ENCODE assay signal across 18 cellular contexts in the genomic region with DNA sequence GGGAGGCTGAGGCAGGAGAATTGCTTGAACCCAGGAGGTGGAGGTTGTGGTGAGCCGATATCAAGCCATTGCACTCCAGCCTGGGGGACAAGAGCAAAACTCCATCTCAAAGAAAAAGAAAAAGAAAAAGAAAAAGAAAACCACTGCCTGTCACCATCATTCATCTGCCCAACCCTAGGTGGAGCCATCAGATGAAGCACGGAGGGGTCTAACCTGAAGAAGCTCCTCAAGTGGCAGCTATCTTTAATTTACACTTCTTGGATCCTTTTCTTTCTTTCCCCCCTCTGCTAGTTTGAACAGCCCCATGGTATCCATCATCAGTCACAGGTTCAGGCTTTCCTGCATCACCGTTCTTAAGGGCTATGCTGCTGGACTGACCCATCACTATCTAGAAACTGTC. TPM values are rescaled to one million over a fixed set of nuclear protein-coding genes. Genes with fewer than 3 reads are reported as not detected.
DNase-seq lines count a peak whose midpoint lies in the region; ATAC-seq and TF ChIP-seq lines count a peak whose summit lies in the region.
"Had no signal": no experiment of that assay in that cellular context is flagged by ENCODE, and none has a peak within 500 bp of the region (broad histone marks: within the 10 kb centered on the region; RNA-seq: fewer than 3 reads in every experiment).

No MANE protein-coding gene starts in this region.

- H3K36me3 ChIP-seq in Karpas-422 (ENCODE audit: insufficient read depth, low read length), result no peaks in the 10 kb centered on the region
- no peaks in the 10 kb centered on the region for H3K36me3 ChIP-seq in trophoblast cell (ENCODE audit: control insufficient read depth in 1 of 2, insufficient read depth in 2 of 2, low read length in 2 of 2)
- H3K36me3 ChIP-seq: SJSA1 had no signal

- peak overlapping the region; percentile 93 for H2BK120ac ChIP-seq in trophoblast cell (ENCODE audit: insufficient read depth, low read length, poor library complexity)

- peak overlapping the region; percentile 92 for H4K91ac ChIP-seq in trophoblast cell (ENCODE audit: low read depth, low read length)

- intact Hi-C loops in activated CD4-positive, alpha-beta T cell treated with anti-CD3 and anti-CD28 coated beads for 36 hours (cut with DNase I, micrococcal nuclease), result loop anchor here in 1 of 2 experiments (5.0 kb wide), 1 partner anchor 60 kb away; no protein-coding TSS in a partner anchor

- H3K27me3 Mint-ChIP-seq in activated CD4-positive, alpha-beta T cell treated with anti-CD3 and anti-CD28 coated beads for 36 hours, result peaks cover 3% of the 10 kb centered on the region

- H4K8ac ChIP-seq in trophoblast cell (ENCODE audit: low read depth, low read length), result peak overlapping the region; percentile 54

- no CpG with 5 or more reads among the region's 3 CpGs for WGBS in trophoblast cell (ENCODE audit: extremely low coverage, insufficient coverage, insufficient read length)

- ATAC-seq in activated CD4-positive, alpha-beta T cell treated with anti-CD3 and anti-CD28 coated beads for 36 hours, result peak; percentile 44

- H2BK12ac ChIP-seq in trophoblast cell (ENCODE audit: low read length), result peak overlapping the region; percentile 93

- peak overlapping the region; percentile 43 for H3K14ac ChIP-seq in trophoblast cell (ENCODE audit: low read length)

- peak overlapping the region; percentile 70 for H2BK5ac ChIP-seq in trophoblast cell (ENCODE audit: low read depth, low read length, poor library complexity)

- H3K27me3 ChIP-seq in Karpas-422 (ENCODE audit: low read length), result no peaks in the 10 kb centered on the region; the same call in 1 of the 2 replicates
- H3K27me3 ChIP-seq in trophoblast cell (ENCODE audit: insufficient read depth, low read length), result no peaks in the 10 kb centered on the region
- H3K27me3 ChIP-seq: BE2C, SJSA1 had no signal

- H3K4me1 Mint-ChIP-seq in activated CD4-positive, alpha-beta T cell treated with anti-CD3 and anti-CD28 coated beads for 36 hours, result no peaks in the 10 kb centered on the region

- H2AFZ ChIP-seq in Karpas-422 (ENCODE audit: low read length) (no peak overlapping the region), trophoblast cell (ENCODE audit: insufficient read depth, low read length, poor library complexity) (peak overlapping the region; percentile 6)
- H2AFZ ChIP-seq: GM23248 had no signal

- H2AK5ac ChIP-seq in trophoblast cell (ENCODE audit: low read length), result peak overlapping the region; percentile 80

- H3K79me2 ChIP-seq in Karpas-422 (ENCODE audit: low read length), result no peaks in the 10 kb centered on the region
- H3K79me2 ChIP-seq in trophoblast cell (ENCODE audit: control insufficient read depth, insufficient read depth, low read length, poor library complexity), result peaks cover 6% of the 10 kb centered on the region

- no peak overlapping the region for H3K9ac ChIP-seq in Karpas-422 (ENCODE audit: low read length)
- no peak overlapping the region for H3K9ac ChIP-seq in trophoblast cell (ENCODE audit: low read length)
- H3K9ac ChIP-seq: GM23248 had no signal

- H3K4me2 ChIP-seq in Karpas-422 (ENCODE audit: low read depth, low read length, poor library complexity, severe bottlenecking), result no peak overlapping the region
- no peak overlapping the region for H3K4me2 ChIP-seq in trophoblast cell (ENCODE audit: low read length)

- no peaks in the 10 kb centered on the region for H3K4me1 ChIP-seq in Karpas-422 (ENCODE audit: low read length)
- H3K4me1 ChIP-seq in trophoblast cell (ENCODE audit: control insufficient read depth in 1 of 2, insufficient read depth in 2 of 2, low read length in 2 of 2), result peaks cover 26 to 36% of the 10 kb centered on the region in 2 experiments

- no peaks in the 10 kb centered on the region for H3K9me3 Mint-ChIP-seq in activated CD4-positive, alpha-beta T cell treated with anti-CD3 and anti-CD28 coated beads for 36 hours (ENCODE audit: low read depth)

- H3K23ac ChIP-seq in trophoblast cell (ENCODE audit: low read length), result no peak overlapping the region

- peak; percentile 16 for DNase-seq in activated CD4-positive, alpha-beta T cell treated with anti-CD3 and anti-CD28 coated beads for 36 hours
- DNase-seq in activated CD4-positive, alpha-beta T cell treated with anti-CD3 and anti-CD28 coated beads for 1 hour, result no peak
- DNase-seq in Karpas-422 (peak; percentile 42), choroid plexus epithelial cell (ENCODE audit: low read depth) (no peak), trophoblast cell (no peak), NCI-H510A treated with DMSO at 0.1 percent for 48 hours (lab: John Stamatoyannopoulos, UW) (no peak), GDM1 (lab: John Stamatoyannopoulos, UW) (no peak), Kasumi-1 (lab: John Stamatoyannopoulos, UW) (no peak)
- DNase-seq: BE2C, EL, GM23248, NCI-H1694, NCI-H2081, NCI-H2171, NCI-H345, NCI-H524 treated with DMSO at 0.1 percent for 48 hours, NCI-H82 had no signal

- no peak overlapping the region for H3K27ac Mint-ChIP-seq in activated CD4-positive, alpha-beta T cell treated with anti-CD3 and anti-CD28 coated beads for 36 hours

- CTCF ChIA-PET in activated CD4-positive, alpha-beta T cell treated with anti-CD3 and anti-CD28 coated beads for 36 hours (lab: Charles Lee), result interaction anchor here (0.7 to 2.0 kb wide), 2 partner anchors 21 to 196 kb away, joined by 3 to 5 read pairs; no protein-coding TSS in a partner anchor

- POLR2A ChIA-PET in activated CD4-positive, alpha-beta T cell treated with anti-CD3 and anti-CD28 coated beads for 36 hours (lab: Charles Lee), result no interaction called here

- H3K9me2 ChIP-seq in Karpas-422 (replicated peaks; ENCODE audit: insufficient read depth, low read length), result no peaks in the 10 kb centered on the region

- no peaks in the 10 kb centered on the region for H3K36me3 Mint-ChIP-seq in activated CD4-positive, alpha-beta T cell treated with anti-CD3 and anti-CD28 coated beads for 36 hours (ENCODE audit: low read depth)

- H3K9me3 ChIP-seq in Karpas-422 (ENCODE audit: low read length) (no peaks in the 10 kb centered on the region), trophoblast cell (ENCODE audit: insufficient read depth, low read depth, low read length) (no peaks in the 10 kb centered on the region)
- H3K9me3 ChIP-seq: BE2C, SJSA1 had no signal

- H4K20me1 ChIP-seq in Karpas-422 (ENCODE audit: insufficient read depth, low read depth, low read length), result no peaks in the 10 kb centered on the region

- H3K79me1 ChIP-seq in trophoblast cell (ENCODE audit: low read length), result peaks cover 32% of the 10 kb centered on the region

- TF ChIP-seq CTCF in choroid plexus epithelial cell (conservative IDR thresholded peaks at IDR 0.05; ENCODE audit: low read depth, low read length), result peak; percentile 15

- H4K12ac ChIP-seq in trophoblast cell (ENCODE audit: low read depth, low read length), result no peak overlapping the region

- H3K18ac ChIP-seq in trophoblast cell (ENCODE audit: low read length), result peak overlapping the region; percentile 37

- H3K27ac ChIP-seq in Karpas-422 (ENCODE audit: low read length), result no peak overlapping the region
- H3K27ac ChIP-seq in trophoblast cell (ENCODE audit: low read depth, low read length), result no peak overlapping the region
- H3K27ac ChIP-seq: GM23248, SJSA1 had no signal

- no peak overlapping the region for H3K4me3 Mint-ChIP-seq in activated CD4-positive, alpha-beta T cell treated with anti-CD3 and anti-CD28 coated beads for 36 hours

- peak overlapping the region; percentile 69 for H3K4ac ChIP-seq in trophoblast cell (ENCODE audit: low read depth, low read length)

- H3K4me3 ChIP-seq in Karpas-422 (ENCODE audit: low read length) (no peak overlapping the region), choroid plexus epithelial cell (ENCODE audit: low read depth, low read length) (no peak overlapping the region), trophoblast cell (ENCODE audit: low read depth, low read length) (no peak overlapping the region)
- H3K4me3 ChIP-seq: GM23248, SJSA1 had no signal

RNA-seq across cellular contexts. Expression of a gene that starts 57.0 kb away (rescaled TPM):
- under 1 TPM; 0.86 to 0.87 TPM for total RNA-seq in activated CD4-positive, alpha-beta T cell treated with anti-CD3 and anti-CD28 coated beads for 36 hours
- 0.30 TPM in 1 of 2 replicates, not detected in the other for total RNA-seq in Karpas-422 (2014; rRNA removed; shearing (Covaris generic); ENCODE audit: low replicate concordance)
- polyA plus RNA-seq in trophoblast cell (2013), result 26.6 and 31.1 TPM in 2 replicates

Comparison
In these comparisons a context has a peak if more than half of its experiments do, and no peak if none do; other contexts are left out.
1. DNase-seq: peak in activated CD4-positive, alpha-beta T cell treated with anti-CD3 and anti-CD28 coated beads for 36 hours (single experiment) and Karpas-422 (single experiment); none in activated CD4-positive, alpha-beta T cell treated with anti-CD3 and anti-CD28 coated beads for 1 hour (single experiment), choroid plexus epithelial cell (single experiment), trophoblast cell (0 of 2), NCI-H510A treated with DMSO at 0.1 percent for 48 hours (single experiment), GDM1 (single experiment) and Kasumi-1 (0 of 2).